Comparison of ENCODE assay signal across 17 cellular contexts in genomic region chr2:175884673-175885393, GRCh38.
"Had no signal": no experiment of that assay in that cellular context is flagged by ENCODE, and none has a peak within 500 bp of the region (broad histone marks: within the 10 kb centered on the region; RNA-seq: fewer than 3 reads in every experiment).

No MANE protein-coding gene starts in this region.

- H3K36me3 ChIP-seq: brain microvascular endothelial cell, ovary, upper lobe of right lung had no signal

- H3K27me3 ChIP-seq: brain microvascular endothelial cell, ovary, testis, upper lobe of right lung had no signal

- H3K9me3 ChIP-seq: ovary, testis, upper lobe of right lung had no signal

- ATAC-seq: activated CD4-positive, CD25-positive, alpha-beta regulatory T cell treated with anti-CD3 and anti-CD28 coated beads, Interleukin-2, amount 50 U/mL, for 24 hours; foreskin keratinocyte; stimulated activated naive CD8-positive, alpha-beta T cell treated with anti-CD3 and anti-CD28 coated beads, Interleukin-15, amount 100 ng/mL, for 72 hours; upper lobe of right lung had no signal

- H3K27ac ChIP-seq: brain microvascular endothelial cell, foreskin keratinocyte, ovary, testis, upper lobe of right lung had no signal

- DNase-seq: activated CD4-positive, alpha-beta T cell treated with anti-CD3 and anti-CD28 coated beads, Interleukin-2, amount 50 U/mL, for 1 hour; activated naive CD8-positive, alpha-beta T cell treated with anti-CD3 and anti-CD28 coated beads for 36 hours; amygdala; brain microvascular endothelial cell; cortex of kidney; effector memory CD4-positive, alpha-beta T cell; foreskin keratinocyte; glutamatergic neuron; midbrain; ovary; stimulated activated CD4-positive, alpha-beta T cell treated with anti-CD3 and anti-CD28 coated beads, Interleukin-1b, Interleukin-23, amount 100 ng/mL, for 48 hours; stimulated activated naive CD8-positive, alpha-beta T cell treated with anti-CD3 and anti-CD28 coated beads, Interleukin-15, amount 100 ng/mL, for 72 hours; T-helper 9 cell; testis; upper lobe of right lung had no signal

- H3K4me1 ChIP-seq: foreskin keratinocyte, testis, upper lobe of right lung had no signal

- H3K4me3 ChIP-seq: lung, ovary, testis, upper lobe of right lung had no signal
